ENCODE assay signal across 24 cellular contexts in genomic region chr12:2347137-2347843, GRCh38.
A peak's percentile ranks its signal among the peaks of the same experiment; 100 is the strongest.
DNase-seq lines count a peak whose midpoint lies in the region; ATAC-seq, FAIRE-seq and TF ChIP-seq lines count a peak whose summit lies in the region.
"Had no signal": no experiment of that assay in that cellular context is flagged by ENCODE, and none has a peak within 500 bp of the region (broad histone marks: within the 10 kb centered on the region; RNA-seq: fewer than 3 reads in every experiment).

No MANE protein-coding gene starts in this region.

- H2BK20ac ChIP-seq in IMR-90 (ENCODE audit: low read depth, low read length): peak overlapping the region; percentile 99
- no peak overlapping the region for H2BK20ac ChIP-seq in H1 (ENCODE audit: low read length)

- no peak overlapping the region; the same call in 1 of the 2 replicates for H2BK12ac ChIP-seq in H1 (ENCODE audit: low read depth, low read length)

- no peak overlapping the region; the same call in 1 of the 2 replicates for H4K5ac ChIP-seq in IMR-90 (ENCODE audit: low read depth, low read length)
- H4K5ac ChIP-seq in H1 (ENCODE audit: insufficient read length, low read depth, low read length): no peak overlapping the region

- TF ChIP-seq POLR2A in IMR-90 (IDR thresholded peaks at IDR 0.05; ENCODE audit: low read depth, low read length) (no peak), H1 (IDR thresholded peaks at IDR 0.05; ENCODE audit: control extremely low read depth in 1 of 2, low read depth in 2 of 2, low read length in 2 of 2) (no peak), transverse colon (IDR thresholded peaks at IDR 0.05) (no peak)

- H3K27me3 ChIP-seq in IMR-90 (ENCODE audit: control insufficient read depth, insufficient read depth, low read length) (no peaks in the 10 kb centered on the region), H1 (replicated peaks in 1 of 4; ENCODE audit: control insufficient read depth in 3 of 4, extremely low read depth in 1 of 4, insufficient read depth in 3 of 4, low read length in 3 of 4) (no peaks in the 10 kb centered on the region), transverse colon (no peaks in the 10 kb centered on the region)
- H3K27me3 ChIP-seq: breast epithelium had no signal

- peak overlapping the region in 1 of 2 experiments; percentile 48; a peak in 2 of 4 replicates for H4K8ac ChIP-seq in IMR-90 (ENCODE audit: low read depth in 2 of 2, low read length in 2 of 2)
- peak overlapping the region; percentile 17; the same call in 1 of the 2 replicates for H4K8ac ChIP-seq in H1 (ENCODE audit: extremely low read depth, insufficient read depth, low read length)

- H3K14ac ChIP-seq in IMR-90 (replicated peaks; ENCODE audit: low read depth, low read length) (peak overlapping the region; percentile 85), H1 (ENCODE audit: insufficient read length) (no peak overlapping the region)

- no peak for DNase-seq in IMR-90
- no peak for DNase-seq in H1 (ENCODE audit: low read depth in 1 of 2, low spot score in 2 of 2)
- DNase-seq in mesenteric fat pad (ENCODE audit: low spot score): peak; percentile 49
- no peak for DNase-seq in transverse colon
- DNase-seq in NK-92 (lab: John Stamatoyannopoulos, UW; ENCODE audit: unreplicated experiment): no peak
- DNase-seq in activated CD4-positive, alpha-beta memory T cell treated with anti-CD3 and anti-CD28 coated beads for 36 hours: no peak
- DNase-seq in T-helper 1 cell: no peak
- DNase-seq in NCI-H187 (lab: John Stamatoyannopoulos, UW): no peak
- DNase-seq: activated B cell treated with CpG ODN at 0.5 μM for 24 hours; activated CD4-positive, alpha-beta T cell treated with anti-CD3 and anti-CD28 coated beads, Interleukin-2, amount 50 U/mL, for 4 hours; activated effector memory CD4-positive, alpha-beta T cell treated with Interleukin-2 at 50 U/mL for 16 hours; activated naive CD8-positive, alpha-beta T cell treated with anti-CD3 and anti-CD28 coated beads, Interleukin-2, amount 50 U/mL, for 24 hours; CD4-positive, alpha-beta T cell; dermis blood vessel endothelial cell; immature natural killer cell; NCI-H187 treated with DMSO at 0.1 percent for 48 hours; NCI-H2227 treated with DMSO at 0.1 percent for 48 hours; right cardiac atrium; stimulated activated CD4-positive, alpha-beta T cell treated with anti-CD3 and anti-CD28 coated beads, Interleukin-15, amount 100 ng/mL, for 24 hours; stimulated activated CD8-positive, alpha-beta memory T cell treated with anti-CD3 and anti-CD28 coated beads, Interleukin-4, amount 100 ng/mL, for 48 hours; T1000 had no signal

- peak overlapping the region; percentile 99 for H2BK120ac ChIP-seq in IMR-90 (ENCODE audit: low read depth, low read length)
- H2BK120ac ChIP-seq in H1 (replicated peaks; ENCODE audit: low read depth, low read length): no peak overlapping the region

- H3K79me1 ChIP-seq in IMR-90 (ENCODE audit: low read depth in 1 of 2, low read length in 2 of 2) (peaks cover 0 to 18% of the 10 kb centered on the region in 2 experiments), H1 (ENCODE audit: low read depth, low read length) (no peaks in the 10 kb centered on the region)

- peaks cover 28% of the 10 kb centered on the region for H3K4me1 ChIP-seq in IMR-90 (ENCODE audit: control insufficient read depth, insufficient read depth, low read length)
- peaks cover 1 to 12% (median 9%) of the 10 kb centered on the region in 4 experiments for H3K4me1 ChIP-seq in H1 (replicated peaks in 1 of 4; ENCODE audit: control insufficient read depth in 3 of 4, insufficient read depth in 4 of 4, low read length in 3 of 4)
- peaks cover 18 to 54% (median 29%) of the 10 kb centered on the region in 4 donors for H3K4me1 ChIP-seq in transverse colon
- H3K4me1 ChIP-seq: breast epithelium, HAP-1 had no signal

- H3K4ac ChIP-seq in IMR-90 (ENCODE audit: low read depth, low read length): peak overlapping the region; percentile 98
- H3K4ac ChIP-seq in H1 (replicated peaks; ENCODE audit: insufficient read length, low read depth, low read length): no peak overlapping the region

- peak overlapping the region; percentile 28 for H2AFZ ChIP-seq in IMR-90 (replicated peaks; ENCODE audit: low read length, poor library complexity)
- H2AFZ ChIP-seq in H1 (ENCODE audit: low read length): no peak overlapping the region

- CTCF ChIA-PET in IMR-90 (lab: Yijun Ruan, JAX): no interaction called here
- CTCF ChIA-PET in H1 (lab: Charles Lee; ENCODE audit: partially characterized antibody): interaction anchor here (0.8 to 4.5 kb wide), 6 partner anchors 10 to 289 kb away, joined by 3 to 30 read pairs (median 5); no protein-coding TSS in a partner anchor
- CTCF ChIA-PET in activated CD4-positive, alpha-beta memory T cell treated with anti-CD3 and anti-CD28 coated beads for 36 hours (lab: Charles Lee): no interaction called here

- H3K23me2 ChIP-seq in H1 (ENCODE audit: low read depth, low read length): no peaks in the 10 kb centered on the region

- no peak for FAIRE-seq in H1 (lab: Jason Lieb, UNC)

- no peak for TF ChIP-seq CTCF in IMR-90 (conservative IDR thresholded peaks at IDR 0.05; ENCODE audit: low read depth, low read length)
- no peak for TF ChIP-seq CTCF in H1 (IDR thresholded peaks at IDR 0.05; ENCODE audit: control extremely low read depth in 1 of 3, insufficient read depth in 1 of 3, low read depth in 1 of 3, low read length in 3 of 3)
- no peak for TF ChIP-seq CTCF in transverse colon (IDR thresholded peaks at IDR 0.05)

- H3K56ac ChIP-seq in IMR-90 (ENCODE audit: extremely low read depth, insufficient read depth, low read length): no peak overlapping the region
- H3K56ac ChIP-seq in H1 (replicated peaks; ENCODE audit: insufficient read length, low read depth, low read length): no peak overlapping the region

- ATAC-seq in IMR-90 (ENCODE audit: low read depth): no peak
- ATAC-seq: activated naive CD8-positive, alpha-beta T cell treated with anti-CD3 and anti-CD28 coated beads, Interleukin-2, amount 50 U/mL, for 24 hours had no signal

- H3K4me2 ChIP-seq in IMR-90 (ENCODE audit: low read depth, low read length): no peak overlapping the region
- no peak overlapping the region for H3K4me2 ChIP-seq in H1 (ENCODE audit: insufficient read depth in 1 of 2, low read depth in 2 of 2, low read length in 2 of 2)
- H3K4me2 ChIP-seq: KMS-11 had no signal

- H3K9ac ChIP-seq in IMR-90 (ENCODE audit: low read depth, low read length) (no peak overlapping the region), H1 (replicated peaks in 1 of 4; ENCODE audit: extremely low read depth in 1 of 4, low read depth in 3 of 4, low read length in 3 of 4) (no peak overlapping the region)
- H3K9ac ChIP-seq: KMS-11 had no signal

- POLR2A ChIA-PET in IMR-90 (lab: Charles Lee; ENCODE audit: unreplicated experiment): no interaction called here
- POLR2A ChIA-PET in H1 (lab: Charles Lee; ENCODE audit: partially characterized antibody): interaction anchor here (1.1 kb wide), 1 partner anchor 9 kb away, joined by 4 read pairs; no protein-coding TSS in a partner anchor
- POLR2A ChIA-PET in activated CD4-positive, alpha-beta memory T cell treated with anti-CD3 and anti-CD28 coated beads for 36 hours (lab: Charles Lee): no interaction called here

- peaks cover 5% of the 10 kb centered on the region for H3K27me3 Mint-ChIP-seq in activated CD4-positive, alpha-beta memory T cell treated with anti-CD3 and anti-CD28 coated beads for 36 hours

- peak overlapping the region; percentile 73 for H2AK5ac ChIP-seq in IMR-90 (ENCODE audit: low read depth, low read length)
- 0 out of 2 replicates have a peak overlapping the region, but pooled peaks have one; percentile 11 for H2AK5ac ChIP-seq in H1 (ENCODE audit: low read depth, low read length)

- H3K9me3 ChIP-seq in IMR-90 (ENCODE audit: control insufficient read depth, insufficient read depth, low read length) (no peaks in the 10 kb centered on the region), H1 (ENCODE audit: insufficient read depth in 2 of 2, low read depth in 1 of 2, low read length in 1 of 2) (no peaks in the 10 kb centered on the region), transverse colon (no peaks in the 10 kb centered on the region)
- H3K9me3 ChIP-seq: breast epithelium, HAP-1 had no signal

- 100% methylated on average over 1 of the region's 6 CpGs; no CpG with 5 or more reads in 1 of the 2 experiments for WGBS in IMR-90 (ENCODE audit: extremely low coverage in 2 of 2, insufficient read length in 1 of 2), 2 experiments
- 91% methylated on average over 6 of the region's 6 CpGs; no CpG with 5 or more reads in 1 of the 2 experiments for WGBS in H1 (ENCODE audit: extremely low coverage in 1 of 2, insufficient coverage in 1 of 2, insufficient read length in 1 of 2, insufficient replicate concordance in 2 of 2, low coverage in 1 of 2, low lambda C conversion rate in 2 of 2, missing lambda C conversion rate in 1 of 2), 2 experiments
- WGBS in transverse colon (ENCODE audit: low coverage in 1 of 2), 2 donors: 80 to 85% methylated on average over 3 to 6 of the region's 6 CpGs

- H3K4me3 ChIP-seq in IMR-90 (ENCODE audit: insufficient read depth, low read depth, low read length): no peak overlapping the region
- no peak overlapping the region for H3K4me3 ChIP-seq in H1 (ENCODE audit: extremely low read depth in 1 of 4, insufficient read depth in 2 of 4, low read depth in 3 of 4, low read length in 4 of 4)
- no peak overlapping the region for H3K4me3 ChIP-seq in transverse colon
- H3K4me3 ChIP-seq: breast epithelium, HAP-1 had no signal

- H3K4me1 Mint-ChIP-seq in activated CD4-positive, alpha-beta memory T cell treated with anti-CD3 and anti-CD28 coated beads for 36 hours (ENCODE audit: low read depth): no peaks in the 10 kb centered on the region
- H3K4me1 Mint-ChIP-seq: immature natural killer cell had no signal

- TF ChIP-seq EP300 in H1 (IDR thresholded peaks at IDR 0.05; ENCODE audit: borderline replicate concordance in 1 of 2, low read depth in 2 of 2, low read length in 2 of 2) (no peak), transverse colon (IDR thresholded peaks at IDR 0.05; ENCODE audit: low read depth) (peak; percentile 51)

- no peaks in the 10 kb centered on the region for H3K36me3 ChIP-seq in IMR-90 (ENCODE audit: control insufficient read depth, insufficient read depth, low read length)
- H3K36me3 ChIP-seq in H1 (ENCODE audit: control insufficient read depth in 2 of 4, insufficient read depth in 4 of 4, low read length in 3 of 4): no peaks in the 10 kb centered on the region
- H3K36me3 ChIP-seq in transverse colon: no peaks in the 10 kb centered on the region
- H3K36me3 ChIP-seq: breast epithelium, HAP-1 had no signal

- H2AK9ac ChIP-seq in IMR-90 (replicated peaks; ENCODE audit: low read depth, low read length, poor library complexity): peak overlapping the region; percentile 63

- peak overlapping the region; percentile 47 for H3K23ac ChIP-seq in IMR-90 (ENCODE audit: low read depth, low read length)
- H3K23ac ChIP-seq in H1 (ENCODE audit: insufficient read length): no peak overlapping the region

- in situ Hi-C loops in IMR-90 (cut with MboI; ENCODE audit: low sequenced_read_pairs): no loop called here
- in situ Hi-C loops in transverse colon (cut with MboI; ENCODE audit: low pct_ligation_motif_present in 1 of 4, low pct_unique_long_range_greater_than_20kb in 1 of 4, low sequenced_read_pairs in 3 of 4): no loop called here

- H3K36me3 Mint-ChIP-seq in activated CD4-positive, alpha-beta memory T cell treated with anti-CD3 and anti-CD28 coated beads for 36 hours: no peaks in the 10 kb centered on the region
- H3K36me3 Mint-ChIP-seq: immature natural killer cell had no signal

- no peak overlapping the region for H3K27ac Mint-ChIP-seq in activated CD4-positive, alpha-beta memory T cell treated with anti-CD3 and anti-CD28 coated beads for 36 hours
- H3K27ac Mint-ChIP-seq: activated B cell treated with CpG ODN at 0.5 μM for 24 hours; activated naive CD8-positive, alpha-beta T cell treated with anti-CD3 and anti-CD28 coated beads, Interleukin-2, amount 50 U/mL, for 24 hours; CD4-positive, alpha-beta T cell; immature natural killer cell had no signal

- peak overlapping the region; percentile 92; the same call in 2 of the 3 replicates for H2BK15ac ChIP-seq in IMR-90 (ENCODE audit: low read depth, low read length)
- H2BK15ac ChIP-seq in H1 (ENCODE audit: low read length): no peak overlapping the region

- H4K20me1 ChIP-seq in IMR-90 (ENCODE audit: insufficient read depth, low read length) (no peaks in the 10 kb centered on the region), H1 (replicated peaks in 1 of 2; ENCODE audit: control insufficient read depth in 1 of 2, insufficient read depth in 2 of 2, low read length in 2 of 2) (no peaks in the 10 kb centered on the region)

- H3K4me3 Mint-ChIP-seq in activated CD4-positive, alpha-beta memory T cell treated with anti-CD3 and anti-CD28 coated beads for 36 hours: no peak overlapping the region
- H3K4me3 Mint-ChIP-seq: activated B cell treated with CpG ODN at 0.5 μM for 24 hours; activated naive CD8-positive, alpha-beta T cell treated with anti-CD3 and anti-CD28 coated beads, Interleukin-2, amount 50 U/mL, for 24 hours; CD4-positive, alpha-beta T cell; immature natural killer cell had no signal

- no peaks in the 10 kb centered on the region for H3K9me3 Mint-ChIP-seq in activated CD4-positive, alpha-beta memory T cell treated with anti-CD3 and anti-CD28 coated beads for 36 hours
- H3K9me3 Mint-ChIP-seq: activated B cell treated with CpG ODN at 0.5 μM for 24 hours; activated naive CD8-positive, alpha-beta T cell treated with anti-CD3 and anti-CD28 coated beads, Interleukin-2, amount 50 U/mL, for 24 hours; CD4-positive, alpha-beta T cell; immature natural killer cell had no signal

- peaks cover 17% of the 10 kb centered on the region for H3K9me1 ChIP-seq in IMR-90 (ENCODE audit: insufficient read depth, low read length)

- H3K79me2 ChIP-seq in H1 (ENCODE audit: control insufficient read depth in 1 of 2, insufficient read depth in 2 of 2, low read length in 2 of 2): no peaks in the 10 kb centered on the region

- H2BK5ac ChIP-seq in IMR-90 (ENCODE audit: low read depth, low read length, poor library complexity, severe bottlenecking): no peak overlapping the region
- no peak overlapping the region for H2BK5ac ChIP-seq in H1 (ENCODE audit: low read depth, low read length)

- no TSS peak for BruUV-seq in IMR-90 (replicated peaks; lab: Mats Ljungman, UMichigan)

- H3K18ac ChIP-seq in IMR-90 (ENCODE audit: low read depth, low read length) (peak overlapping the region; percentile 46; the same call in 1 of the 2 replicates), H1 (ENCODE audit: extremely low read depth, low read length) (no peak overlapping the region)

- no peak for TF ChIP-seq RAD21 in IMR-90 (IDR thresholded peaks at IDR 0.05; ENCODE audit: low read length)
- no peak for TF ChIP-seq RAD21 in H1 (IDR thresholded peaks at IDR 0.05 in 1 of 2, conservative IDR thresholded peaks at IDR 0.05 in 1 of 2; ENCODE audit: low read depth in 2 of 2, low read length in 2 of 2)

- H3K27ac ChIP-seq in IMR-90 (ENCODE audit: insufficient read depth, low read length) (no peak overlapping the region), H1 (ENCODE audit: low read depth, low read length) (no peak overlapping the region), transverse colon (peak overlapping the region; percentile 56 to 72 (median 68))
- H3K27ac ChIP-seq: KMS-11 had no signal

- intact Hi-C loops in IMR-90 (cut with micrococcal nuclease): loop anchor here (5.0 kb wide), 1 partner anchor 40 kb away; no protein-coding TSS in a partner anchor
- intact Hi-C loops in transverse colon (cut with DNase I; ENCODE audit: low total_unique reads): no loop called here
- intact Hi-C loops in activated CD4-positive, alpha-beta memory T cell treated with anti-CD3 and anti-CD28 coated beads for 36 hours (cut with micrococcal nuclease): no loop called here

- H4K91ac ChIP-seq in IMR-90 (ENCODE audit: insufficient read depth, low read depth, low read length): peak overlapping the region; percentile 94
- no peak overlapping the region for H4K91ac ChIP-seq in H1 (replicated peaks; ENCODE audit: insufficient read length, low read length)

- dilution Hi-C loops in IMR-90 (cut with HindIII; ENCODE audit: low sequenced_read_pairs, unreplicated experiment): no loop called here

Comparison
In these comparisons a context has a peak if more than half of its experiments do, and no peak if none do; other contexts are left out.
1. H3K27ac ChIP-seq: peak in transverse colon (4 of 4); none in IMR-90 (single experiment) and H1 (single experiment).